10 cellular contexts compared by ENCODE assay signal in genomic region chrX:274904-275475, GRCh38. TPM values are rescaled to one million over a fixed set of nuclear protein-coding genes. Genes with fewer than 3 reads are reported as not detected.
A peak's percentile ranks its signal among the peaks of the same experiment; 100 is the strongest.
DNase-seq lines count a peak whose midpoint lies in the region; ATAC-seq and TF ChIP-seq lines count a peak whose summit lies in the region.
"Had no signal": no experiment of that assay in that cellular context is flagged by ENCODE, and none has a peak within 500 bp of the region (broad histone marks: within the 10 kb centered on the region; RNA-seq: fewer than 3 reads in every experiment).

No MANE protein-coding gene starts in this region.

- POLR2A ChIA-PET in activated B cell treated with CpG ODN at 0.5 μM for 24 hours (lab: Charles Lee), result no interaction called here

- no peaks in the 10 kb centered on the region for H3K36me3 ChIP-seq in DOHH2 (ENCODE audit: control insufficient read depth, low read length)
- no peaks in the 10 kb centered on the region for H3K36me3 ChIP-seq in hepatocyte (replicated peaks; ENCODE audit: insufficient read depth, low read depth)

- peak overlapping the region; percentile 78 for H3K4me2 ChIP-seq in DOHH2 (ENCODE audit: low read length)
- peak overlapping the region; percentile 97 for H3K4me2 ChIP-seq in hepatocyte

- H3K79me2 ChIP-seq in DOHH2 (ENCODE audit: control insufficient read depth, low read length), result peaks cover 17% of the 10 kb centered on the region
- peaks cover 20% of the 10 kb centered on the region for H3K79me2 ChIP-seq in hepatocyte

- H3K4me1 ChIP-seq in DOHH2 (ENCODE audit: control insufficient read depth, low read length) (peaks cover 42% of the 10 kb centered on the region), hepatocyte (ENCODE audit: insufficient read depth) (peaks cover 16% of the 10 kb centered on the region)

- H3K27me3 ChIP-seq in DOHH2 (ENCODE audit: control insufficient read depth, low read length) (no peaks in the 10 kb centered on the region), hepatocyte (no peaks in the 10 kb centered on the region)

- H3K27ac Mint-ChIP-seq in activated B cell treated with CpG ODN at 0.5 μM for 24 hours (no peak overlapping the region), osteocyte (ENCODE audit: unreplicated experiment) (no peak overlapping the region)

- 44% methylated on average over 9 of the region's 16 CpGs for WGBS in hepatocyte (ENCODE audit: low lambda C conversion rate, missing lambda C conversion rate)

- no peaks in the 10 kb centered on the region for H3K9me3 ChIP-seq in DOHH2 (ENCODE audit: control insufficient read depth, insufficient read depth, low read length)
- no peaks in the 10 kb centered on the region for H3K9me3 ChIP-seq in hepatocyte (ENCODE audit: low read depth)

- peak overlapping the region; percentile 51 for H3K27ac ChIP-seq in DOHH2 (ENCODE audit: low read depth, low read length)
- peak overlapping the region; percentile 72 for H3K27ac ChIP-seq in hepatocyte

- H3K27me3 Mint-ChIP-seq in activated B cell treated with CpG ODN at 0.5 μM for 24 hours, result no peaks in the 10 kb centered on the region
- no peaks in the 10 kb centered on the region for H3K27me3 Mint-ChIP-seq in osteocyte (ENCODE audit: unreplicated experiment)

- CTCF ChIA-PET in activated B cell treated with CpG ODN at 0.5 μM for 24 hours (lab: Charles Lee), result no interaction called here

- no peaks in the 10 kb centered on the region for H3K9me2 ChIP-seq in DOHH2 (replicated peaks; ENCODE audit: control insufficient read depth, low read length)
- H3K9me2 ChIP-seq in hepatocyte (replicated peaks; ENCODE audit: insufficient read depth), result no peaks in the 10 kb centered on the region

- no peak overlapping the region for H2AFZ ChIP-seq in hepatocyte

- intact Hi-C loops in activated B cell treated with CpG ODN at 0.5 μM for 24 hours (cut with micrococcal nuclease), result no loop called here

- H4K20me1 ChIP-seq in DOHH2 (ENCODE audit: control insufficient read depth, insufficient read depth, low read depth, low read length) (no peaks in the 10 kb centered on the region), hepatocyte (ENCODE audit: insufficient read depth, poor library complexity, severe bottlenecking) (no peaks in the 10 kb centered on the region)

- peaks cover 13% of the 10 kb centered on the region for H3F3A ChIP-seq in DOHH2 (ENCODE audit: control insufficient read depth, insufficient read depth)

- ATAC-seq in activated B cell treated with CpG ODN at 0.5 μM for 24 hours (ENCODE audit: low read depth) (no peak), GM19328 (IDR thresholded peaks at IDR 0.05; ENCODE audit: unreplicated experiment) (no peak)

- H3K36me3 Mint-ChIP-seq in activated B cell treated with CpG ODN at 0.5 μM for 24 hours (ENCODE audit: low read depth) (no peaks in the 10 kb centered on the region), osteocyte (ENCODE audit: unreplicated experiment) (no peaks in the 10 kb centered on the region)

- H3K4me3 Mint-ChIP-seq in activated B cell treated with CpG ODN at 0.5 μM for 24 hours, result peak overlapping the region; percentile 64
- H3K4me3 Mint-ChIP-seq in osteocyte (ENCODE audit: unreplicated experiment), result peak overlapping the region; percentile 18

- H3K9me3 Mint-ChIP-seq in activated B cell treated with CpG ODN at 0.5 μM for 24 hours (no peaks in the 10 kb centered on the region), osteocyte (ENCODE audit: unreplicated experiment) (no peaks in the 10 kb centered on the region)

- DNase-seq in activated B cell treated with CpG ODN at 0.5 μM for 24 hours, result no peak
- peak; percentile 72 for DNase-seq in hepatocyte (ENCODE audit: low spot score)
- DNase-seq in osteocyte (ENCODE audit: extremely low spot score, unreplicated experiment), result no peak
- DNase-seq in DMS153 (lab: John Stamatoyannopoulos, UW), result no peak
- DNase-seq in inferior parietal cortex (ENCODE audit: extremely low spot score), result no peak
- DNase-seq in ureter (ENCODE audit: low spot score), result no peak
- DNase-seq: erythroblast, GF-D8 had no signal

- H3K4me3 ChIP-seq in DOHH2 (ENCODE audit: low read length) (peak overlapping the region; percentile 78), hepatocyte (no peak overlapping the region)

- TF ChIP-seq CTCF in DOHH2 (IDR thresholded peaks at IDR 0.05; ENCODE audit: low read depth, low read length, poor library complexity, severe bottlenecking), result no peak
- no peak for TF ChIP-seq CTCF in activated B cell treated with CpG ODN at 0.5 μM for 24 hours (IDR thresholded peaks at IDR 0.05)
- no peak for TF ChIP-seq CTCF in hepatocyte (IDR thresholded peaks at IDR 0.05; ENCODE audit: poor library complexity)
- TF ChIP-seq CTCF in osteocyte (IDR thresholded peaks at IDR 0.05), result no peak

- H3K4me1 Mint-ChIP-seq in activated B cell treated with CpG ODN at 0.5 μM for 24 hours (peaks cover 12% of the 10 kb centered on the region), osteocyte (ENCODE audit: unreplicated experiment) (peaks cover 9% of the 10 kb centered on the region)

RNA-seq across cellular contexts. Expression of gene PLCXD1, which starts 6.2 kb away (rescaled TPM):
- total RNA-seq in activated B cell treated with CpG ODN at 0.5 μM for 24 hours (19.5 and 23.8 TPM in 2 replicates), hepatocyte (34.1 and 40.1 TPM in 2 replicates), osteocyte (10.9 and 12.1 TPM in 2 replicates), ureter (15.1 TPM)
- 22.0 and 25.7 TPM in 2 replicates for polyA plus RNA-seq in hepatocyte

RNA-seq across cellular contexts. Expression of gene GTPBP6, which starts 43.6 kb away (rescaled TPM):
- total RNA-seq in activated B cell treated with CpG ODN at 0.5 μM for 24 hours, result 69.9 and 75.6 TPM in 2 replicates
- total RNA-seq in hepatocyte, result 39.6 and 40.7 TPM in 2 replicates
- 69.2 and 69.3 TPM in 2 replicates for polyA plus RNA-seq in hepatocyte
- total RNA-seq in osteocyte, result 47.5 and 49.9 TPM in 2 replicates
- total RNA-seq in ureter, result 57.5 TPM
